ENCODE assay signal across 17 cellular contexts in the genomic region with DNA sequence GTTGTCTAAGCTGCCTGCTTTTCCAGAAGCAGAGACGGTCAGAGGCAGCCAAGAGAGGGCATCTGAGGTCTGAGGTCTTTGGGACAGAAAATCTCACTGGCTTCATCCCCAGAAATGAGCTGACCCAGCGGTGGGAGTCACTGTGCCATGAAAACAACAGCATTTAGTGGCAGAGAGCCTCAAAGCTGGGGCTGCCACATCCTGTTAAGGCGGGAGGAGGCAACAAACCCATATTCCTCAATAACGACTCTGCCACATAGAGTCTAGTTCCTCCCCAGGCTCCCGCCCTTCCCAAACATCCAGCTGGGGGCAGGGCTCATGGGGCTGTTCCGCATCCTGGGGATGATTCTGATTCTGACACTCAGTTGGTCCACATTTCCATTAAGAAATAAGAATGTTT.
A peak's percentile ranks its signal among the peaks of the same experiment; 100 is the strongest.
DNase-seq lines count a peak whose midpoint lies in the region; TF ChIP-seq lines count a peak whose summit lies in the region.
"Had no signal": no experiment of that assay in that cellular context is flagged by ENCODE, and none has a peak within 500 bp of the region (broad histone marks: within the 10 kb centered on the region; RNA-seq: fewer than 3 reads in every experiment).

No MANE protein-coding gene starts in this region.

- intact Hi-C loops in spleen (cut with DNase I; ENCODE audit: low total_unique reads) = no loop called here

- no peak overlapping the region for H3K18ac ChIP-seq in mesendoderm (ENCODE audit: low read length)

- H4K20me1 ChIP-seq in neural progenitor cell (ENCODE audit: low read depth) = no peaks in the 10 kb centered on the region

- H3K79me2 ChIP-seq in neural progenitor cell (ENCODE audit: low read depth) = no peaks in the 10 kb centered on the region
- H3K79me2 ChIP-seq in mesendoderm (ENCODE audit: control insufficient read depth, insufficient read depth, low read length) = no peaks in the 10 kb centered on the region

- H3K27ac ChIP-seq in KOPT-K1 (ENCODE audit: low read depth, low read length, poor library complexity, severe bottlenecking) (peak overlapping the region; percentile 64), neural progenitor cell (no peak overlapping the region), spleen (peak overlapping the region in 2 of 8 donors; percentile 0 to 22), mesendoderm (ENCODE audit: low read depth, low read length) (no peak overlapping the region)
- H3K27ac ChIP-seq: HL-60 had no signal

- H3K56ac ChIP-seq in mesendoderm (ENCODE audit: low read length) = no peak overlapping the region

- H3K79me1 ChIP-seq in mesendoderm (ENCODE audit: low read length) = no peaks in the 10 kb centered on the region

- no peak overlapping the region for H2BK15ac ChIP-seq in mesendoderm (replicated peaks; ENCODE audit: low read depth)

- H3K4me1 ChIP-seq in neural progenitor cell (no peaks in the 10 kb centered on the region), spleen (peaks cover 0 to 5% (median 0%) of the 10 kb centered on the region in 6 donors), mesendoderm (ENCODE audit: control insufficient read depth, low read depth, low read length) (no peaks in the 10 kb centered on the region)

- H3K4me2 ChIP-seq in neural progenitor cell (no peak overlapping the region), mesendoderm (ENCODE audit: low read length) (no peak overlapping the region)

- 42 to 61% (median 55%) methylated on average over 6 of the region's 6 CpGs for WGBS in spleen, 5 donors
- no CpG with 5 or more reads among the region's 6 CpGs for WGBS in mesendoderm (ENCODE audit: extremely low coverage, insufficient coverage, low lambda C conversion rate)

- H3K9me3 ChIP-seq in KOPT-K1 (ENCODE audit: insufficient read depth, low read length, poor library complexity, severe bottlenecking) = no peaks in the 10 kb centered on the region
- no peaks in the 10 kb centered on the region for H3K9me3 ChIP-seq in neural progenitor cell (ENCODE audit: low read depth)
- H3K9me3 ChIP-seq in spleen = no peaks in the 10 kb centered on the region

- H3K36me3 ChIP-seq in KOPT-K1 (ENCODE audit: insufficient read depth, low read length) (no peaks in the 10 kb centered on the region), neural progenitor cell (no peaks in the 10 kb centered on the region), spleen (no peaks in the 10 kb centered on the region), mesendoderm (ENCODE audit: control insufficient read depth, insufficient read depth, low read length) (peaks cover 2% of the 10 kb centered on the region)

- H3K27ac Mint-ChIP-seq in neural progenitor cell = peak overlapping the region; percentile 53
- H3K27ac Mint-ChIP-seq: CD4-positive, alpha-beta memory T cell; HFFc6 had no signal

- H3K27me3 ChIP-seq in neural progenitor cell (no peaks in the 10 kb centered on the region), spleen (replicated peaks in 1 of 7) (peaks cover 0 to 3% (median 0%) of the 10 kb centered on the region in 7 donors), mesendoderm (ENCODE audit: insufficient read depth, low read length, poor library complexity) (no peaks in the 10 kb centered on the region)

- no peaks in the 10 kb centered on the region for H3F3A ChIP-seq in neural progenitor cell (ENCODE audit: low read depth)

- no peak overlapping the region for H3K23ac ChIP-seq in mesendoderm (ENCODE audit: low read length)

- TF ChIP-seq POLR2A in spleen (IDR thresholded peaks at IDR 0.05) = no peak

- H4K8ac ChIP-seq in mesendoderm (ENCODE audit: low read depth, low read length) = no peak overlapping the region

- H3K27me3 Mint-ChIP-seq in neural progenitor cell (ENCODE audit: insufficient read depth, low read depth) = peaks cover 7% of the 10 kb centered on the region
- H3K27me3 Mint-ChIP-seq: CD4-positive, alpha-beta memory T cell had no signal

- H3K4me1 Mint-ChIP-seq in neural progenitor cell = peaks cover 19% of the 10 kb centered on the region
- H3K4me1 Mint-ChIP-seq: CD4-positive, alpha-beta memory T cell had no signal

- H3K4me3 ChIP-seq in neural progenitor cell = no peak overlapping the region
- H3K4me3 ChIP-seq in spleen = no peak overlapping the region
- H3K4me3 ChIP-seq in mesendoderm (ENCODE audit: low read length) = no peak overlapping the region

- no peak overlapping the region for H3K4me3 Mint-ChIP-seq in neural progenitor cell
- H3K4me3 Mint-ChIP-seq: CD4-positive, alpha-beta memory T cell; HFFc6 had no signal

- H3K9ac ChIP-seq in neural progenitor cell (no peak overlapping the region), mesendoderm (ENCODE audit: low read length) (no peak overlapping the region)

- H3K36me3 Mint-ChIP-seq in neural progenitor cell = no peaks in the 10 kb centered on the region
- H3K36me3 Mint-ChIP-seq: CD4-positive, alpha-beta memory T cell had no signal

- peaks cover 3% of the 10 kb centered on the region for H3K9me3 Mint-ChIP-seq in neural progenitor cell

- H2BK120ac ChIP-seq in mesendoderm (ENCODE audit: low read depth, low read length) = no peak overlapping the region

- TF ChIP-seq CTCF in neural progenitor cell (IDR thresholded peaks at IDR 0.05) (no peak), spleen (IDR thresholded peaks at IDR 0.05 in 8 of 11, conservative IDR thresholded peaks at IDR 0.05 in 3 of 11) (no peak)

- H4K5ac ChIP-seq in mesendoderm (ENCODE audit: low read length) = no peak overlapping the region

- DNase-seq in NCI-H748 (lab: John Stamatoyannopoulos, UW; ENCODE audit: unreplicated experiment) = peak; percentile 58
- no peak for DNase-seq in NCI-H748 treated with DMSO at 0.1 percent for 48 hours (lab: John Stamatoyannopoulos, UW)
- no peak for DNase-seq in neural progenitor cell (ENCODE audit: low spot score)
- DNase-seq in spleen = peak; percentile 41
- DNase-seq in mesendoderm = no peak
- no peak for DNase-seq in HuH-7 (ENCODE audit: low spot score)
- no peak for DNase-seq in NCI-H446 treated with DMSO at 0.1 percent for 48 hours (lab: John Stamatoyannopoulos, UW)
- DNase-seq: 8988T; AML-193; C1 segment of cervical spinal cord; CD4-positive, alpha-beta memory T cell; DMS79; EL; HCEC 1CT; HFFc6 had no signal

- H2BK5ac ChIP-seq in mesendoderm (ENCODE audit: low read length) = no peak overlapping the region

- no peak overlapping the region for H2AK5ac ChIP-seq in mesendoderm (ENCODE audit: low read length)

- no peak overlapping the region for H2AFZ ChIP-seq in neural progenitor cell (replicated peaks)

- H3K4ac ChIP-seq in mesendoderm (ENCODE audit: low read depth, low read length) = no peak overlapping the region

Comparison
In these comparisons a context has a peak if more than half of its experiments do, and no peak if none do; other contexts are left out.
1. DNase-seq: peak in NCI-H748 (single experiment) and spleen (single experiment); none in NCI-H748 treated with DMSO at 0.1 percent for 48 hours (single experiment), neural progenitor cell (single experiment), mesendoderm (single experiment), HuH-7 (single experiment) and NCI-H446 treated with DMSO at 0.1 percent for 48 hours (single experiment).